Comparison of ENCODE assay signal across 20 cellular contexts in the genomic region with DNA sequence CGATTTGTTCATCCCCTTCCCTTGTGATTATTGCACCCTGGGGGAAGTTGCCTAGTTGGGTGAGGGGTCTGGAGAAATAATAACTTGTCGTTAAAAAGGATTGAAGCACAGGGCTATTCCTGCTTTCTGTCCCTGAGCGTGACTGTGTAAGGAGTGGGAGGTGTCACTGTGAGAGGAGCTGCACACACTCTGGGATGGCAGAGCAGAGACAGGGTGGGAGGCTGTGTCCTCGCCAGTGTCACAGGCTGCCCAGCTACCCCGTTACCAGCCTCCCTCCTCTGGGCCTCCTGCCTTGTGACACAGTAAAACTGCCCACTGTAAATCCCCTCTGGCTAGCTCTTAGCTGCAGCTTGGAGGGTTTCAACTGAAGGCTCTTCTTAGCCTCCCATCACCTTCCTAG.
A peak's percentile ranks its signal among the peaks of the same experiment; 100 is the strongest.
DNase-seq lines count a peak whose midpoint lies in the region; ATAC-seq and TF ChIP-seq lines count a peak whose summit lies in the region.
"Had no signal": no experiment of that assay in that cellular context is flagged by ENCODE, and none has a peak within 500 bp of the region (broad histone marks: within the 10 kb centered on the region; RNA-seq: fewer than 3 reads in every experiment).

No MANE protein-coding gene starts in this region.

- no peak overlapping the region for H3K18ac ChIP-seq in neuronal stem cell (ENCODE audit: low read length)

- 82 to 100% methylated on average over 2 to 5 of the region's 5 CpGs for WGBS in endodermal cell (ENCODE audit: insufficient coverage in 1 of 2, insufficient read length in 1 of 2), 2 experiments
- WGBS in neuronal stem cell (ENCODE audit: extremely low coverage in 2 of 2, insufficient read length in 2 of 2, insufficient replicate concordance in 1 of 2), 2 donors, result no CpG with 5 or more reads among the region's 5 CpGs

- no peak overlapping the region for H4K8ac ChIP-seq in neuronal stem cell (ENCODE audit: low read depth, low read length)

- ATAC-seq in natural killer cell treated with Interleukin-12 subunit alpha and Interleukin-12 subunit beta and Interleukin-15 and Interleukin-18, amount 100 ng/mL, for 72 hours, result peak; percentile 20 to 31
- ATAC-seq in natural killer cell (no peak), GM21528 (IDR thresholded peaks at IDR 0.05; ENCODE audit: low FRiP score, unreplicated experiment) (no peak)
- peak; percentile 38 for ATAC-seq in stimulated activated effector memory CD8-positive, alpha-beta T cell treated with anti-CD3 and anti-CD28 coated beads, Interleukin-12 subunit alpha, Interleukin-12 subunit beta, amount 100 ng/mL, for 72 hours
- ATAC-seq: A549; CD8-positive, alpha-beta T cell had no signal

- H3K27me3 Mint-ChIP-seq in natural killer cell treated with Interleukin-12 subunit alpha and Interleukin-12 subunit beta and Interleukin-15 and Interleukin-18, amount 100 ng/mL, for 72 hours, result peaks cover 0 to 2% of the 10 kb centered on the region in 2 donors
- no peaks in the 10 kb centered on the region for H3K27me3 Mint-ChIP-seq in natural killer cell (ENCODE audit: low read depth in 2 of 2)
- H3K27me3 Mint-ChIP-seq in endodermal cell (ENCODE audit: insufficient read depth), result peaks cover 2% of the 10 kb centered on the region

- no peaks in the 10 kb centered on the region for H3K36me3 Mint-ChIP-seq in natural killer cell treated with Interleukin-12 subunit alpha and Interleukin-12 subunit beta and Interleukin-15 and Interleukin-18, amount 100 ng/mL, for 72 hours
- H3K36me3 Mint-ChIP-seq in natural killer cell, result no peaks in the 10 kb centered on the region
- peaks cover 4% of the 10 kb centered on the region for H3K36me3 Mint-ChIP-seq in endodermal cell (ENCODE audit: low read depth)
- no peaks in the 10 kb centered on the region for H3K36me3 Mint-ChIP-seq in stimulated activated effector memory CD8-positive, alpha-beta T cell treated with anti-CD3 and anti-CD28 coated beads, Interleukin-12 subunit alpha, Interleukin-12 subunit beta, amount 100 ng/mL, for 72 hours
- H3K36me3 Mint-ChIP-seq: CD8-positive, alpha-beta T cell had no signal

- H3K9me3 ChIP-seq in endodermal cell (ENCODE audit: control insufficient read depth, low read length), result no peaks in the 10 kb centered on the region
- H3K9me3 ChIP-seq in neuronal stem cell (replicated peaks in 1 of 2; ENCODE audit: control insufficient read depth in 2 of 2, insufficient read depth in 1 of 2, low read depth in 1 of 2, low read length in 2 of 2), result peaks cover 0 to 6% of the 10 kb centered on the region in 2 donors
- no peaks in the 10 kb centered on the region for H3K9me3 ChIP-seq in uterus
- H3K9me3 ChIP-seq: A549, Caco-2 had no signal

- no peak overlapping the region for H4K91ac ChIP-seq in neuronal stem cell (ENCODE audit: low read depth, low read length, poor library complexity)

- H3K36me3 ChIP-seq in endodermal cell (ENCODE audit: control insufficient read depth, insufficient read depth, low read length), result no peaks in the 10 kb centered on the region
- H3K36me3 ChIP-seq in neuronal stem cell (replicated peaks in 1 of 2; ENCODE audit: control insufficient read depth in 2 of 2, insufficient read depth in 2 of 2, low read length in 2 of 2), result peaks cover 0 to 3% of the 10 kb centered on the region in 2 donors
- H3K36me3 ChIP-seq in uterus, result no peaks in the 10 kb centered on the region
- H3K36me3 ChIP-seq: BLaER1 treated with 17β-estradiol and CSF1 and Interleukin-3, amounts not matched to agents 10 nM and 100 nM had no signal

- intact Hi-C loops in natural killer cell (cut with micrococcal nuclease) (no loop called here), uterus (cut with DNase I; ENCODE audit: low total_unique reads) (no loop called here)

- H3K4me3 Mint-ChIP-seq in natural killer cell treated with Interleukin-12 subunit alpha and Interleukin-12 subunit beta and Interleukin-15 and Interleukin-18, amount 100 ng/mL, for 72 hours, result no peak overlapping the region
- no peak overlapping the region for H3K4me3 Mint-ChIP-seq in natural killer cell
- H3K4me3 Mint-ChIP-seq in endodermal cell, result no peak overlapping the region
- no peak overlapping the region for H3K4me3 Mint-ChIP-seq in stimulated activated effector memory CD8-positive, alpha-beta T cell treated with anti-CD3 and anti-CD28 coated beads, Interleukin-12 subunit alpha, Interleukin-12 subunit beta, amount 100 ng/mL, for 72 hours
- H3K4me3 Mint-ChIP-seq: B cell; CD4-positive, alpha-beta T cell; CD8-positive, alpha-beta T cell had no signal

- H2BK12ac ChIP-seq in neuronal stem cell (ENCODE audit: low read length), result no peak overlapping the region

- no peak for DNase-seq in natural killer cell treated with Interleukin-12 subunit alpha and Interleukin-12 subunit beta and Interleukin-15 and Interleukin-18, amount 100 ng/mL, for 72 hours (ENCODE audit: low spot score)
- DNase-seq in natural killer cell (no peak), endodermal cell (peak; percentile 21), neuronal stem cell (ENCODE audit: low spot score) (no peak), uterus (no peak), NCI-H748 (lab: John Stamatoyannopoulos, UW; ENCODE audit: unreplicated experiment) (no peak)
- DNase-seq in stimulated activated effector memory CD8-positive, alpha-beta T cell treated with anti-CD3 and anti-CD28 coated beads, Interleukin-12 subunit alpha, Interleukin-12 subunit beta, amount 100 ng/mL, for 72 hours (ENCODE audit: low spot score in 2 of 2), result no peak
- DNase-seq: AML-193; Caco-2; Calu3; CD4-positive, alpha-beta T cell; CD8-positive, alpha-beta T cell; DMS79 treated with DMSO at 0.1 percent for 48 hours; GF-D8 had no signal

- H3K4me1 Mint-ChIP-seq in natural killer cell treated with Interleukin-12 subunit alpha and Interleukin-12 subunit beta and Interleukin-15 and Interleukin-18, amount 100 ng/mL, for 72 hours (ENCODE audit: low read depth in 2 of 2), result no peaks in the 10 kb centered on the region
- H3K4me1 Mint-ChIP-seq in natural killer cell, result no peaks in the 10 kb centered on the region
- no peaks in the 10 kb centered on the region for H3K4me1 Mint-ChIP-seq in endodermal cell
- no peaks in the 10 kb centered on the region for H3K4me1 Mint-ChIP-seq in stimulated activated effector memory CD8-positive, alpha-beta T cell treated with anti-CD3 and anti-CD28 coated beads, Interleukin-12 subunit alpha, Interleukin-12 subunit beta, amount 100 ng/mL, for 72 hours
- H3K4me1 Mint-ChIP-seq: B cell had no signal

- peak overlapping the region; percentile 36 for H2AK5ac ChIP-seq in neuronal stem cell (ENCODE audit: low read depth, low read length)

- no peak overlapping the region for H2BK15ac ChIP-seq in neuronal stem cell (ENCODE audit: low read length)

- TF ChIP-seq CTCF in natural killer cell (IDR thresholded peaks at IDR 0.05), result no peak
- no peak for TF ChIP-seq CTCF in endodermal cell (conservative IDR thresholded peaks at IDR 0.05)
- no peak for TF ChIP-seq CTCF in uterus (IDR thresholded peaks at IDR 0.05)

- H2BK5ac ChIP-seq in neuronal stem cell (ENCODE audit: low read length), result no peak overlapping the region

- no peak overlapping the region for H3K23ac ChIP-seq in neuronal stem cell (ENCODE audit: low read depth, low read length, poor library complexity)

- H3K27me3 ChIP-seq in endodermal cell (ENCODE audit: control insufficient read depth, insufficient read depth, low read length, poor library complexity, severe bottlenecking), result no peaks in the 10 kb centered on the region
- no peaks in the 10 kb centered on the region for H3K27me3 ChIP-seq in neuronal stem cell (ENCODE audit: control insufficient read depth in 3 of 3, insufficient read depth in 3 of 3, low read depth in 1 of 3, low read length in 3 of 3)
- no peaks in the 10 kb centered on the region for H3K27me3 ChIP-seq in uterus
- H3K27me3 ChIP-seq: BLaER1 treated with 17β-estradiol and CSF1 and Interleukin-3, amounts not matched to agents 10 nM and 100 nM had no signal

- H3K4me2 ChIP-seq in neuronal stem cell (ENCODE audit: insufficient read depth, low read length, poor library complexity, severe bottlenecking), result no peak overlapping the region
- H3K4me2 ChIP-seq: A549; BLaER1 treated with 17β-estradiol and CSF1 and Interleukin-3, amounts not matched to agents 10 nM and 100 nM had no signal

- H3K9ac ChIP-seq in endodermal cell (ENCODE audit: extremely low read depth, low read length, poor library complexity, severe bottlenecking), result no peak overlapping the region
- H3K9ac ChIP-seq in neuronal stem cell (ENCODE audit: low read depth, low read length, poor library complexity), result no peak overlapping the region
- H3K9ac ChIP-seq: BLaER1 treated with 17β-estradiol and CSF1 and Interleukin-3, amounts not matched to agents 10 nM and 100 nM had no signal

- peaks cover 6% of the 10 kb centered on the region for H3K9me3 Mint-ChIP-seq in natural killer cell treated with Interleukin-12 subunit alpha and Interleukin-12 subunit beta and Interleukin-15 and Interleukin-18, amount 100 ng/mL, for 72 hours
- H3K9me3 Mint-ChIP-seq in natural killer cell, result peaks cover 2 to 5% of the 10 kb centered on the region in 2 donors
- H3K9me3 Mint-ChIP-seq in endodermal cell, result peaks cover 4% of the 10 kb centered on the region
- peaks cover 13% of the 10 kb centered on the region for H3K9me3 Mint-ChIP-seq in stimulated activated effector memory CD8-positive, alpha-beta T cell treated with anti-CD3 and anti-CD28 coated beads, Interleukin-12 subunit alpha, Interleukin-12 subunit beta, amount 100 ng/mL, for 72 hours

- peaks cover 1% of the 10 kb centered on the region for H3K79me1 ChIP-seq in neuronal stem cell (ENCODE audit: low read depth, low read length)

- no peak overlapping the region for H2BK120ac ChIP-seq in neuronal stem cell (ENCODE audit: low read depth, low read length)

- H3K4me3 ChIP-seq in endodermal cell (ENCODE audit: low read length) (no peak overlapping the region), neuronal stem cell (ENCODE audit: low read length in 2 of 2) (no peak overlapping the region), uterus (no peak overlapping the region)
- H3K4me3 ChIP-seq: A549; BLaER1 treated with 17β-estradiol and CSF1 and Interleukin-3, amounts not matched to agents 10 nM and 100 nM had no signal

- H2AFZ ChIP-seq in neuronal stem cell (ENCODE audit: low read length), result no peak overlapping the region

- H3K4me1 ChIP-seq in endodermal cell (ENCODE audit: control insufficient read depth, insufficient read depth, low read length) (no peaks in the 10 kb centered on the region), neuronal stem cell (ENCODE audit: control insufficient read depth in 2 of 2, insufficient read depth in 1 of 2, low read depth in 1 of 2, low read length in 2 of 2) (peaks cover 0 to 19% of the 10 kb centered on the region in 2 donors), uterus (no peaks in the 10 kb centered on the region)
- H3K4me1 ChIP-seq: A549; BLaER1 treated with 17β-estradiol and CSF1 and Interleukin-3, amounts not matched to agents 10 nM and 100 nM; Caco-2 had no signal

- no peak overlapping the region for H3K14ac ChIP-seq in neuronal stem cell (ENCODE audit: low read length)

- H3K4ac ChIP-seq in neuronal stem cell (ENCODE audit: low read length), result no peak overlapping the region

- no peak overlapping the region for H3K27ac ChIP-seq in endodermal cell (ENCODE audit: low read depth, low read length)
- H3K27ac ChIP-seq in neuronal stem cell (replicated peaks; ENCODE audit: low read length), result no peak overlapping the region
- no peak overlapping the region for H3K27ac ChIP-seq in uterus
- H3K27ac ChIP-seq: 22Rv1; A549; BLaER1 treated with 17β-estradiol and CSF1 and Interleukin-3, amounts not matched to agents 10 nM and 100 nM; C4-2B had no signal

- no peak for TF ChIP-seq POLR2A in uterus (IDR thresholded peaks at IDR 0.05)

- H3K27ac Mint-ChIP-seq in natural killer cell treated with Interleukin-12 subunit alpha and Interleukin-12 subunit beta and Interleukin-15 and Interleukin-18, amount 100 ng/mL, for 72 hours, result no peak overlapping the region
- no peak overlapping the region for H3K27ac Mint-ChIP-seq in natural killer cell
- H3K27ac Mint-ChIP-seq in endodermal cell, result no peak overlapping the region
- no peak overlapping the region for H3K27ac Mint-ChIP-seq in stimulated activated effector memory CD8-positive, alpha-beta T cell treated with anti-CD3 and anti-CD28 coated beads, Interleukin-12 subunit alpha, Interleukin-12 subunit beta, amount 100 ng/mL, for 72 hours
- H3K27ac Mint-ChIP-seq: B cell; CD4-positive, alpha-beta T cell; CD8-positive, alpha-beta T cell had no signal

Comparison
In these comparisons a context has a peak if more than half of its experiments do, and no peak if none do; other contexts are left out.
1. ATAC-seq: peak in natural killer cell treated with Interleukin-12 subunit alpha and Interleukin-12 subunit beta and Interleukin-15 and Interleukin-18, amount 100 ng/mL, for 72 hours (2 of 2) and stimulated activated effector memory CD8-positive, alpha-beta T cell treated with anti-CD3 and anti-CD28 coated beads, Interleukin-12 subunit alpha, Interleukin-12 subunit beta, amount 100 ng/mL, for 72 hours (single experiment); none in natural killer cell (0 of 3) and GM21528 (single experiment).